Comparison of ENCODE assay signal across 8 cellular contexts in genomic region chr2:118013724-118014491, GRCh38. TPM values are rescaled to one million over a fixed set of nuclear protein-coding genes. Genes with fewer than 3 reads are reported as not detected.
DNase-seq lines count a peak whose midpoint lies in the region; ATAC-seq and TF ChIP-seq lines count a peak whose summit lies in the region.

A gene with protein sequence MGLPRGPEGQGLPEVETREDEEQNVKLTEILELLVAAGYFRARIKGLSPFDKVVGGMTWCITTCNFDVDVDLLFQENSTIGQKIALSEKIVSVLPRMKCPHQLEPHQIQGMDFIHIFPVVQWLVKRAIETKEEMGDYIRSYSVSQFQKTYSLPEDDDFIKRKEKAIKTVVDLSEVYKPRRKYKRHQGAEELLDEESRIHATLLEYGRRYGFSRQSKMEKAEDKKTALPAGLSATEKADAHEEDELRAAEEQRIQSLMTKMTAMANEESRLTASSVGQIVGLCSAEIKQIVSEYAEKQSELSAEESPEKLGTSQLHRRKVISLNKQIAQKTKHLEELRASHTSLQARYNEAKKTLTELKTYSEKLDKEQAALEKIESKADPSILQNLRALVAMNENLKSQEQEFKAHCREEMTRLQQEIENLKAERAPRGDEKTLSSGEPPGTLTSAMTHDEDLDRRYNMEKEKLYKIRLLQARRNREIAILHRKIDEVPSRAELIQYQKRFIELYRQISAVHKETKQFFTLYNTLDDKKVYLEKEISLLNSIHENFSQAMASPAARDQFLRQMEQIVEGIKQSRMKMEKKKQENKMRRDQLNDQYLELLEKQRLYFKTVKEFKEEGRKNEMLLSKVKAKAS (minus strand): TSS chr2:118014070. CDS start chr2:118013995, 75 bp downstream.

- H3K36me3 ChIP-seq in NT2/D1 (ENCODE audit: insufficient read depth, insufficient read length, low read length) (peaks cover 5% of the 10 kb centered on the region), endodermal cell (ENCODE audit: control insufficient read depth, insufficient read depth, low read length) (no peaks in the 10 kb centered on the region), mesodermal cell (ENCODE audit: control insufficient read depth, insufficient read depth, low read length) (peaks cover 2% of the 10 kb centered on the region)

- peaks cover 3% of the 10 kb centered on the region for H3K9me3 Mint-ChIP-seq in endodermal cell

- peak within 1 kb of the TSS; percentile 85 for H3K4me3 ChIP-seq in NT2/D1 (ENCODE audit: insufficient read length, low read depth)
- peak within 1 kb of the TSS; percentile 97 for H3K4me3 ChIP-seq in endodermal cell (ENCODE audit: low read length)
- H3K4me3 ChIP-seq in mesodermal cell (ENCODE audit: extremely low read depth, insufficient read depth, low read length, poor library complexity, severe bottlenecking) = peak within 1 kb of the TSS; percentile 91

- H3K9me3 ChIP-seq in NT2/D1 (ENCODE audit: insufficient read depth, low read length) (no peaks in the 10 kb centered on the region), endodermal cell (ENCODE audit: control insufficient read depth, low read length) (no peaks in the 10 kb centered on the region), mesodermal cell (ENCODE audit: control insufficient read depth, low read length) (no peaks in the 10 kb centered on the region)

- H3K4me3 Mint-ChIP-seq in endodermal cell = peak within 1 kb of the TSS; percentile 85

- H3K27ac Mint-ChIP-seq in endodermal cell = peak within 1 kb of the TSS; percentile 79

- TF ChIP-seq CTCF in endodermal cell (conservative IDR thresholded peaks at IDR 0.05) = no peak

- peaks cover 28% of the 10 kb centered on the region for H3K27me3 ChIP-seq in NT2/D1 (ENCODE audit: insufficient read depth, insufficient read length)
- H3K27me3 ChIP-seq in endodermal cell (ENCODE audit: control insufficient read depth, insufficient read depth, low read length, poor library complexity, severe bottlenecking) = peaks cover 22% of the 10 kb centered on the region

- DNase-seq in COR-L47 (lab: John Stamatoyannopoulos, UW) (peak; percentile 68), HT-29 (ENCODE audit: low spot score) (peak; percentile 85), NT2/D1 (ENCODE audit: low read depth, low spot score) (peak; percentile 72), endodermal cell (peak; percentile 95)
- DNase-seq in activated CD8-positive, alpha-beta memory T cell treated with anti-CD3 and anti-CD28 coated beads, Interleukin-2, amount 50 U/mL, for 1 hour (ENCODE audit: extremely low read depth) = peak; percentile 47
- peak; percentile 77 for DNase-seq in stimulated activated CD8-positive, alpha-beta memory T cell treated with anti-CD3 and anti-CD28 coated beads, Interleukin-15, amount 100 ng/mL, for 24 hours (ENCODE audit: low read depth)

- H3K27ac ChIP-seq in endodermal cell (ENCODE audit: low read depth, low read length) = no peak within 1 kb of the TSS
- no peak within 1 kb of the TSS for H3K27ac ChIP-seq in mesodermal cell (ENCODE audit: low read depth, low read length, severe bottlenecking)

- peaks cover 41% of the 10 kb centered on the region for H3K27me3 Mint-ChIP-seq in endodermal cell (ENCODE audit: insufficient read depth)

- 0% methylated on average over 27 to 71 of the region's 71 CpGs for WGBS in endodermal cell (ENCODE audit: insufficient coverage in 1 of 2, insufficient read length in 1 of 2), 2 experiments
- 0% methylated on average over 44 to 56 of the region's 71 CpGs for WGBS in mesodermal cell (ENCODE audit: insufficient coverage in 2 of 2), 2 experiments

- peak within 1 kb of the TSS; percentile 89 for H3K9ac ChIP-seq in NT2/D1 (ENCODE audit: insufficient read length, low read depth)
- H3K9ac ChIP-seq in endodermal cell (ENCODE audit: extremely low read depth, low read length, poor library complexity, severe bottlenecking) = peak within 1 kb of the TSS; percentile 58

- ATAC-seq in GM21360 (IDR thresholded peaks at IDR 0.05; ENCODE audit: unreplicated experiment) = peak; percentile 80

- H3K4me1 ChIP-seq in NT2/D1 (ENCODE audit: insufficient read depth, insufficient read length) = no peaks in the 10 kb centered on the region
- no peaks in the 10 kb centered on the region for H3K4me1 ChIP-seq in endodermal cell (ENCODE audit: control insufficient read depth, insufficient read depth, low read length)
- H3K4me1 ChIP-seq in mesodermal cell (ENCODE audit: control insufficient read depth, insufficient read depth, low read length, poor library complexity, severe bottlenecking) = peaks cover 2% of the 10 kb centered on the region

- peaks cover 20% of the 10 kb centered on the region for H3K4me1 Mint-ChIP-seq in endodermal cell

- peaks cover 2% of the 10 kb centered on the region for H3K36me3 Mint-ChIP-seq in endodermal cell (ENCODE audit: low read depth)

RNA-seq across cellular contexts. Expression of the gene that starts here (rescaled TPM):
- 6.5 and 9.2 TPM in 2 replicates for total RNA-seq in HT-29 (2014; rRNA removed; shearing (Covaris generic))
- 10 to 100 TPM; 35.6 to 36.6 TPM for total RNA-seq in endodermal cell
- 37.7 TPM for polyA plus RNA-seq in endodermal cell (2013, experiment 1 of 2)
- 30.9 TPM for polyA plus RNA-seq in endodermal cell (2013, experiment 2 of 2)
- polyA plus RNA-seq in mesodermal cell (2013, experiment 1 of 2) = 23.0 TPM
- polyA plus RNA-seq in mesodermal cell (2013, experiment 2 of 2) = 20.3 TPM
